2 cellular contexts compared by ENCODE assay signal in the genomic region with DNA sequence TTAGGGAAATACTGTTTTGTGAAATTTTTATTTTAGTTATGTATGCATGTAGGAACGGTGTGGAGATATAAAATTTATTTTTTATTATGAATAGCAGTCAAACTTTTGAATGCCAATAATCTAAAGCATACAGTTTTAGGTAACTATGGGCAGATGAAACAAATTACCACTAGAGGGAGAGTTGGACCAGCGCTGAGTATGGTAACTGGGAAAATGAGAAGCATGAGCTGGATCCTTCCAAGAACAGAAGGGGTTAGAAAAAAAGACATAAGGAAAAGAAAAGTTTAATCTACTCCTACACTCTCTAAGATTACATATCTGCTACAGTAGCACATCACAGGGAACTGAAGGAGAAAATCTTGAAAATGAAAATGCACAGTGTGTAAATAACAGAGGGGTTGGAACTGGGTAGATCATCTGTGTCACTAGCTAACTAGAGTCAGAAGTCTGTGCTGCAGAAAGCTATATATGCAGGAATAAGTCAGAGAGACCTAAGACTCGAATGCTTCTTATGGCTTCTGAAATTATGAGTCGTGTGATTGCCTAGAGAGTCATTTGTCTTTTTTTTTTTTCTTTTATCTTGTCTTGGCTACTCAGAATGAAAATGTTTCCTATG.
TF ChIP-seq lines count a peak whose summit lies in the region.

No MANE protein-coding gene starts in this region.

TF ChIP-seq in GM12878, 131 proteins besides CTCF, POLR2A, EP300 and RAD21:
- no peak for TF ChIP-seq MYC (IDR thresholded peaks at IDR 0.05; ENCODE audit: insufficient read depth, insufficient read length, insufficient replicate concordance, low read length, severe bottlenecking)
- TF ChIP-seq, protein P1, sequence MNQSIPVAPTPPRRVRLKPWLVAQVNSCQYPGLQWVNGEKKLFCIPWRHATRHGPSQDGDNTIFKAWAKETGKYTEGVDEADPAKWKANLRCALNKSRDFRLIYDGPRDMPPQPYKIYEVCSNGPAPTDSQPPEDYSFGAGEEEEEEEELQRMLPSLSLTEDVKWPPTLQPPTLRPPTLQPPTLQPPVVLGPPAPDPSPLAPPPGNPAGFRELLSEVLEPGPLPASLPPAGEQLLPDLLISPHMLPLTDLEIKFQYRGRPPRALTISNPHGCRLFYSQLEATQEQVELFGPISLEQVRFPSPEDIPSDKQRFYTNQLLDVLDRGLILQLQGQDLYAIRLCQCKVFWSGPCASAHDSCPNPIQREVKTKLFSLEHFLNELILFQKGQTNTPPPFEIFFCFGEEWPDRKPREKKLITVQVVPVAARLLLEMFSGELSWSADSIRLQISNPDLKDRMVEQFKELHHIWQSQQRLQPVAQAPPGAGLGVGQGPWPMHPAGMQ (IDR thresholded peaks at IDR 0.05; ENCODE audit: borderline replicate concordance) = no peak
- TF ChIP-seq, protein P2, sequence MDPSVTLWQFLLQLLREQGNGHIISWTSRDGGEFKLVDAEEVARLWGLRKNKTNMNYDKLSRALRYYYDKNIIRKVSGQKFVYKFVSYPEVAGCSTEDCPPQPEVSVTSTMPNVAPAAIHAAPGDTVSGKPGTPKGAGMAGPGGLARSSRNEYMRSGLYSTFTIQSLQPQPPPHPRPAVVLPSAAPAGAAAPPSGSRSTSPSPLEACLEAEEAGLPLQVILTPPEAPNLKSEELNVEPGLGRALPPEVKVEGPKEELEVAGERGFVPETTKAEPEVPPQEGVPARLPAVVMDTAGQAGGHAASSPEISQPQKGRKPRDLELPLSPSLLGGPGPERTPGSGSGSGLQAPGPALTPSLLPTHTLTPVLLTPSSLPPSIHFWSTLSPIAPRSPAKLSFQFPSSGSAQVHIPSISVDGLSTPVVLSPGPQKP (IDR thresholded peaks at IDR 0.05; ENCODE audit: low read depth, low read length) = no peak
- TF ChIP-seq HDAC2 (IDR thresholded peaks at IDR 0.05) = no peak
- no peak for TF ChIP-seq CEBPB (IDR thresholded peaks at IDR 0.05; ENCODE audit: borderline replicate concordance in 1 of 2, low read depth in 2 of 2, low read length in 2 of 2)
- TF ChIP-seq YBX1 (IDR thresholded peaks at IDR 0.05) = no peak

TF ChIP-seq in neural cell, 6 proteins besides CTCF, POLR2A, EP300 and RAD21:
- TF ChIP-seq POLR2AphosphoS5 (IDR thresholded peaks at IDR 0.05) (no peak), SMC3 (conservative IDR thresholded peaks at IDR 0.05; ENCODE audit: poor library complexity) (peak; percentile 81)
